In genomic region chr20:51089272-51089671, GRCh38 we compare ENCODE assay signal across 22 cellular contexts.
"Had no signal": no experiment of that assay in that cellular context is flagged by ENCODE, and none has a peak within 500 bp of the region (broad histone marks: within the 10 kb centered on the region; RNA-seq: fewer than 3 reads in every experiment).

No MANE protein-coding gene starts in this region.

- DNase-seq: IMR-90; MV-4-11; NCI-H1048; NCI-H1105; NCI-H1417; NCI-H1436 treated with DMSO at 0.1 percent for 48 hours; NCI-H1694; NCI-H187 treated with DMSO at 0.1 percent for 48 hours; NCI-H2029 treated with DMSO at 0.1 percent for 48 hours; NCI-H2171; NCI-H226; NCI-H446; NCI-H510A; NCI-H524 treated with DMSO at 0.1 percent for 48 hours; NCI-H69; NCI-H774; NK-92 treated with Interleukin-12 subunit alpha and Interleukin-12 subunit beta, amount 100 ng/mL, for 24 hours; PC-3; SHP77 treated with DMSO at 0.1 percent for 48 hours; SJCRH30 had no signal

- H3K4me1 ChIP-seq: SJCRH30 had no signal

- H3K9me3 ChIP-seq: SJCRH30 had no signal

- H3K9ac ChIP-seq: KMS-11 had no signal

- H3K27ac ChIP-seq: KMS-11, RWPE1, SJCRH30 had no signal

- H3K36me3 ChIP-seq: SJCRH30 had no signal

- H3K4me2 ChIP-seq: KMS-11 had no signal

- H3K4me3 ChIP-seq: SJCRH30 had no signal
